In genomic region chr19:34209726-34210125, GRCh38 we compare ENCODE assay signal across 1 cellular context.
TF ChIP-seq lines count a peak whose summit lies in the region.

No MANE protein-coding gene starts in this region.

TF ChIP-seq in GM12878, 131 proteins besides CTCF, POLR2A, EP300 and RAD21:
- TF ChIP-seq IRF5 (IDR thresholded peaks at IDR 0.05; ENCODE audit: borderline replicate concordance) (no peak), MEF2B (IDR thresholded peaks at IDR 0.05; ENCODE audit: partially characterized antibody, poor library complexity, severe bottlenecking) (peak; percentile 31), MEF2A (IDR thresholded peaks at IDR 0.05; ENCODE audit: insufficient read depth, low read depth, low read length) (peak; percentile 61; the same call in 1 of the 2 replicates), NFIC (IDR thresholded peaks at IDR 0.05; ENCODE audit: low read depth, low read length) (peak; percentile 22; the same call in 1 of the 2 replicates)
